In the genomic region with DNA sequence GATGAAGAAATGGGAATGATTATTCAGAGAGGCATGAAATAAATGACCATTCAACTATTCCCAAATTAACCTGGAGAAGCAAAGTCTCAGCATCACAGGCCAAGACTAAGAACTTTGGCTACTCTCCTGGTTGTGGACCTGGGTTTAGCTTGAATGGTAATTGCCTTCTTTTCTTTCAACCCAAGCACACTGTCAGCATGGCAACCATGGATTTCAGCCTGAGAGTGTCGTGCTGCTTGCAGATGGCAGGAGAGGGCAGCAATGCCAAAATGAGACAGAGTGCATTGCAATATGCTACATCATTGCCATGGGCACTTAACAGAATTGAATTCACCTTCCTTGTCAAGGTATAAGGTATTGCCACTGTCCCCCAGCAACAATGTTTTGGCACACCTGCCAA, we compare ENCODE assay signal across 25 cellular contexts.
"Had no signal": no experiment of that assay in that cellular context is flagged by ENCODE, and none has a peak within 500 bp of the region (broad histone marks: within the 10 kb centered on the region; RNA-seq: fewer than 3 reads in every experiment).

No MANE protein-coding gene starts in this region.

- H3K4me3 Mint-ChIP-seq: activated CD4-positive, alpha-beta memory T cell treated with anti-CD3 and anti-CD28 coated beads, Interleukin-2, amount 10 ng/mL, durations not matched to agents 7 days and 5 days; activated CD4-positive, alpha-beta T cell treated with anti-CD3 and anti-CD28 coated beads for 36 hours; activated naive CD4-positive, alpha-beta T cell treated with anti-CD3 and anti-CD28 coated beads for 36 hours; activated naive CD8-positive, alpha-beta T cell; activated T-helper 17 cell treated with anti-CD3 and anti-CD28 coated beads, Interleukin-2, amount 50 U/mL, for 72 hours had no signal

- H3K27ac Mint-ChIP-seq: activated CD4-positive, alpha-beta memory T cell treated with anti-CD3 and anti-CD28 coated beads, Interleukin-2, amount 10 ng/mL, durations not matched to agents 7 days and 5 days; activated CD4-positive, alpha-beta T cell treated with anti-CD3 and anti-CD28 coated beads for 36 hours; activated naive CD4-positive, alpha-beta T cell treated with anti-CD3 and anti-CD28 coated beads for 36 hours; activated naive CD8-positive, alpha-beta T cell; activated T-helper 17 cell treated with anti-CD3 and anti-CD28 coated beads, Interleukin-2, amount 50 U/mL, for 72 hours had no signal

- DNase-seq: activated CD4-positive, alpha-beta memory T cell treated with anti-CD3 and anti-CD28 coated beads, Interleukin-2, amount 10 ng/mL, durations not matched to agents 7 days and 5 days; activated CD4-positive, alpha-beta T cell treated with anti-CD3 and anti-CD28 coated beads for 36 hours; activated CD4-positive, alpha-beta T cell treated with anti-CD3 and anti-CD28 coated beads, Interleukin-2, amount 50 U/mL, for 1 hour; activated gamma-delta T cell; activated naive CD4-positive, alpha-beta T cell treated with anti-CD3 and anti-CD28 coated beads for 36 hours; activated T-cell treated with anti-CD3 and anti-CD28 coated beads for 4 hours; activated T-cell treated with anti-CD3 and anti-CD28 coated beads, Interleukin-2, amount 50 U/mL, for 48 hours; brain microvascular endothelial cell; KG1; NCI-H1092; NCI-H1417; NCI-H2029; NCI-H2107; NCI-H446 treated with DMSO at 0.1 percent for 48 hours; NCI-H524 treated with DMSO at 0.1 percent for 48 hours; NCI-H774; NK-92 treated with Interleukin-12 subunit alpha and Interleukin-12 subunit beta, amount 100 ng/mL, for 24 hours; OCI-M1; RPMI8226; T-helper 1 cell; WERI-Rb-1 had no signal

- H3K27me3 Mint-ChIP-seq: activated CD4-positive, alpha-beta memory T cell treated with anti-CD3 and anti-CD28 coated beads, Interleukin-2, amount 10 ng/mL, durations not matched to agents 7 days and 5 days; activated CD4-positive, alpha-beta T cell treated with anti-CD3 and anti-CD28 coated beads for 36 hours; activated naive CD8-positive, alpha-beta T cell; activated T-helper 17 cell treated with anti-CD3 and anti-CD28 coated beads, Interleukin-2, amount 50 U/mL, for 72 hours had no signal

- H3K4me1 Mint-ChIP-seq: activated CD4-positive, alpha-beta memory T cell treated with anti-CD3 and anti-CD28 coated beads, Interleukin-2, amount 10 ng/mL, durations not matched to agents 7 days and 5 days; activated CD4-positive, alpha-beta T cell treated with anti-CD3 and anti-CD28 coated beads for 36 hours; activated T-helper 17 cell treated with anti-CD3 and anti-CD28 coated beads, Interleukin-2, amount 50 U/mL, for 72 hours had no signal

- H3K36me3 Mint-ChIP-seq: activated naive CD8-positive, alpha-beta T cell had no signal

- ATAC-seq: activated CD4-positive, alpha-beta T cell treated with anti-CD3 and anti-CD28 coated beads for 36 hours; activated T-helper 17 cell treated with anti-CD3 and anti-CD28 coated beads, Interleukin-2, amount 50 U/mL, for 72 hours; Panc1; Right ventricle myocardium inferior had no signal

- H3K9me3 Mint-ChIP-seq: activated CD4-positive, alpha-beta memory T cell treated with anti-CD3 and anti-CD28 coated beads, Interleukin-2, amount 10 ng/mL, durations not matched to agents 7 days and 5 days; activated naive CD4-positive, alpha-beta T cell treated with anti-CD3 and anti-CD28 coated beads for 36 hours; activated T-helper 17 cell treated with anti-CD3 and anti-CD28 coated beads, Interleukin-2, amount 50 U/mL, for 72 hours had no signal
